13 cellular contexts compared by ENCODE assay signal in genomic region chr12:109752117-109753053, GRCh38. TPM values are rescaled to one million over a fixed set of nuclear protein-coding genes. Genes with fewer than 3 reads are reported as not detected.
DNase-seq lines count a peak whose midpoint lies in the region; ATAC-seq and TF ChIP-seq lines count a peak whose summit lies in the region.
"Had no signal": no experiment of that assay in that cellular context is flagged by ENCODE, and none has a peak within 500 bp of the region (broad histone marks: within the 10 kb centered on the region; RNA-seq: fewer than 3 reads in every experiment).

No MANE protein-coding gene starts in this region.

- H3K4me3 Mint-ChIP-seq in endothelial cell (ENCODE audit: unreplicated experiment), result no peak overlapping the region

- no peaks in the 10 kb centered on the region for H3K9me3 Mint-ChIP-seq in endothelial cell (ENCODE audit: unreplicated experiment)

- DNase-seq in cardiac muscle cell (ENCODE audit: low read depth in 1 of 2, low spot score in 1 of 2) (no peak), left cardiac atrium (no peak), endothelial cell (ENCODE audit: low spot score) (no peak), mesenteric fat pad (ENCODE audit: low spot score) (peak; percentile 59), cerebellar cortex (ENCODE audit: low spot score) (no peak), colonic mucosa (no peak), erythroblast (lab: John Stamatoyannopoulos, UW) (no peak)
- DNase-seq: activated CD4-positive, alpha-beta T cell treated with anti-CD3 and anti-CD28 coated beads, Interleukin-2, amount 50 U/mL, for 48 hours; NCI-H526; SHP77 had no signal

- H3K4me1 ChIP-seq in cardiac muscle cell (ENCODE audit: low read depth) (peaks cover 5% of the 10 kb centered on the region), colonic mucosa (no peaks in the 10 kb centered on the region)

- H3K9me3 ChIP-seq in cardiac muscle cell (ENCODE audit: low read depth), result no peaks in the 10 kb centered on the region
- no peaks in the 10 kb centered on the region for H3K9me3 ChIP-seq in colonic mucosa

- H3K27ac ChIP-seq in cardiac muscle cell (peak overlapping the region; percentile 57), colonic mucosa (no peak overlapping the region)

- no peak for TF ChIP-seq POLR2A in erythroblast (IDR thresholded peaks at IDR 0.05; ENCODE audit: low read length)

- no peak for ATAC-seq in left cardiac atrium
- ATAC-seq in HG02938 (IDR thresholded peaks at IDR 0.05; ENCODE audit: unreplicated experiment), result no peak
- ATAC-seq: activated naive CD4-positive, alpha-beta T cell treated with anti-CD3 and anti-CD28 coated beads, Interleukin-2, amount 50 U/mL, for 72 hours had no signal

- no peaks in the 10 kb centered on the region for H3K27me3 ChIP-seq in cardiac muscle cell
- no peaks in the 10 kb centered on the region for H3K27me3 ChIP-seq in colonic mucosa

- H3K27ac Mint-ChIP-seq in endothelial cell (ENCODE audit: unreplicated experiment), result peak overlapping the region; percentile 50
- H3K27ac Mint-ChIP-seq: activated naive CD4-positive, alpha-beta T cell treated with anti-CD3 and anti-CD28 coated beads, Interleukin-2, amount 50 U/mL, for 72 hours had no signal

- no peak overlapping the region for H3K9ac ChIP-seq in colonic mucosa (ENCODE audit: low read depth in 2 of 2, low read length in 2 of 2)

- H3K36me3 Mint-ChIP-seq in endothelial cell (ENCODE audit: low read depth, unreplicated experiment), result peaks cover 25% of the 10 kb centered on the region

- no peaks in the 10 kb centered on the region for H3K27me3 Mint-ChIP-seq in endothelial cell (ENCODE audit: unreplicated experiment)

- peaks cover 57% of the 10 kb centered on the region for H3K4me1 Mint-ChIP-seq in endothelial cell (ENCODE audit: unreplicated experiment)

- no peak for TF ChIP-seq CTCF in cardiac muscle cell (IDR thresholded peaks at IDR 0.05; ENCODE audit: low read depth, low read length)
- TF ChIP-seq CTCF in endothelial cell (IDR thresholded peaks at IDR 0.05; ENCODE audit: unreplicated experiment), result no peak
- TF ChIP-seq CTCF in colonic mucosa (IDR thresholded peaks at IDR 0.05), result no peak

- intact Hi-C loops in left cardiac atrium (cut with DNase I) (no loop called here), colonic mucosa (cut with DNase I) (no loop called here)

- H3K4me3 ChIP-seq in cardiac muscle cell (no peak overlapping the region), colonic mucosa (no peak overlapping the region)
- H3K4me3 ChIP-seq: lung had no signal

- H3K36me3 ChIP-seq in cardiac muscle cell, result no peaks in the 10 kb centered on the region
- H3K36me3 ChIP-seq in colonic mucosa, result no peaks in the 10 kb centered on the region

RNA-seq across cellular contexts. Expression of gene FAM222A, which starts 38.8 kb away (rescaled TPM):
- total RNA-seq in cardiac muscle cell (35.5 and 42.9 TPM in 2 replicates), left cardiac atrium (10 to 100 TPM; 14.5 to 21.8 TPM), endothelial cell (ENCODE audit: unreplicated experiment) (14.2 TPM), mesenteric fat pad (2.7 TPM), colonic mucosa (1 to 10 TPM; 3.9 to 5.5 TPM)
- polyA plus RNA-seq in cardiac muscle cell, result 25.4 and 42.1 TPM in 2 replicates
